In the genomic region with DNA sequence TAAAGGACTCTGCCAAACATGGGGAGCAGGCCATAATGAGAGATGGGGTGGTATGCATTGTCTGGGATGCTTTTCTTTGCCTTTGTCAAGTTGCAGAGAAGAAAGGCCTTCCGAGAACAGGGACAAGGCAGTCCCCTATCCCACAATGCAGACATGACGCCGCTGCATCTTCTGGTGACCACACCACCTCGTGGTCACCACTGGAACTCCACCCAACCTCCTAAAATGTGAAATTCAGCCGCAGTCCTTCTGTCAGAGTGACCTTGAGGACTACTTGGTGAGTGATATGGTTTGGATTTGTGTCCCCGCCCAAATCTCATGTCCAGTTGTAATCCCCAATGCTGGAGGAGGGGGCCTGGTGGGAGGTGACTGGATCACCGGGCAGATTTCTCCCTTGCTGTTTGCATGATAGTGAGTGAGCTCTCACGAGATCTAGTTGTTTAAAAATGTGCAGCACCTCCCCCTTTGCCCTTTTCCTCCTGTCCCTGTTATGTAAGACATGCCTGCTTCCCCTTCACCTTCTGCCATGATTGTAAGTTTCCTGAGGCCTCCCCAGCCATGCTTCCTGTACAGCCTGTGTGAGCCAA, we compare ENCODE assay signal across 8 cellular contexts. TPM values are rescaled to one million over a fixed set of nuclear protein-coding genes. Genes with fewer than 3 reads are reported as not detected.
DNase-seq lines count a peak whose midpoint lies in the region; ATAC-seq and TF ChIP-seq lines count a peak whose summit lies in the region.

No MANE protein-coding gene starts in this region.

- H3K36me3 ChIP-seq in OCI-LY1 (ENCODE audit: insufficient read depth, low read length) = no peaks in the 10 kb centered on the region

- TF ChIP-seq CTCF in OCI-LY1 (IDR thresholded peaks at IDR 0.05; ENCODE audit: low read length) = peak; percentile 74

- ATAC-seq in HG03045 (IDR thresholded peaks at IDR 0.05; ENCODE audit: unreplicated experiment) (peak; percentile 44), Right ventricle myocardium superior (ENCODE audit: poor library complexity) (peak; percentile 79)
- no peak for ATAC-seq in stimulated activated memory B cell treated with anti-CD40 and anti-IgM and Interleukin-4, amounts not matched to agents 10 μg/mL and 1 μg/mL and 100 μg/mL, for 72 hours

- peaks cover 4% of the 10 kb centered on the region for H3K4me1 Mint-ChIP-seq in activated naive CD4-positive, alpha-beta T cell treated with anti-CD3 and anti-CD28 coated beads for 36 hours (ENCODE audit: low read depth)
- H3K4me1 Mint-ChIP-seq in stimulated activated memory B cell treated with anti-CD40 and anti-IgM and Interleukin-4, amounts not matched to agents 10 μg/mL and 1 μg/mL and 100 μg/mL, for 72 hours = peaks cover 36% of the 10 kb centered on the region

- peak; percentile 79 for DNase-seq in activated effector memory CD4-positive, alpha-beta T cell treated with anti-CD3 and anti-CD28 coated beads, Interleukin-2, amount 50 U/mL, for 16 hours
- no peak for DNase-seq in activated effector memory CD4-positive, alpha-beta T cell treated with Interleukin-2 at 50 U/mL for 16 hours
- peak; percentile 53 for DNase-seq in activated naive CD4-positive, alpha-beta T cell treated with anti-CD3 and anti-CD28 coated beads for 36 hours
- DNase-seq in Right ventricle myocardium superior (peak; percentile 64), renal cortical epithelial cell (ENCODE audit: low read depth) (peak; percentile 35)

- H3K27ac Mint-ChIP-seq in activated naive CD4-positive, alpha-beta T cell treated with anti-CD3 and anti-CD28 coated beads for 36 hours = no peak overlapping the region
- no peak overlapping the region for H3K27ac Mint-ChIP-seq in stimulated activated memory B cell treated with anti-CD40 and anti-IgM and Interleukin-4, amounts not matched to agents 10 μg/mL and 1 μg/mL and 100 μg/mL, for 72 hours

- H3K4me1 ChIP-seq in OCI-LY1 (ENCODE audit: insufficient read depth, low read length, severe bottlenecking) = no peaks in the 10 kb centered on the region

- H3K27me3 ChIP-seq in OCI-LY1 (ENCODE audit: insufficient read depth, low read length) = no peaks in the 10 kb centered on the region; the same call in 1 of the 2 replicates

- no peak overlapping the region for H3K9ac ChIP-seq in OCI-LY1 (ENCODE audit: low read length)

- intact Hi-C loops in activated naive CD4-positive, alpha-beta T cell treated with anti-CD3 and anti-CD28 coated beads for 36 hours (cut with micrococcal nuclease) = loop anchor here (2.0 kb wide), 1 partner anchor 75 kb away; no protein-coding TSS in a partner anchor
- intact Hi-C loops in Right ventricle myocardium superior (cut with DNase I) = loop anchor here (10.0 kb wide), 1 partner anchor 75 kb away; no protein-coding TSS in a partner anchor

- CTCF ChIA-PET in activated naive CD4-positive, alpha-beta T cell treated with anti-CD3 and anti-CD28 coated beads for 36 hours (lab: Charles Lee) = interaction anchor here (0.7 to 2.2 kb wide), 4 partner anchors 11 to 23 kb away, joined by 3 to 5 read pairs (median 4); no protein-coding TSS in a partner anchor

- H3K4me2 ChIP-seq in OCI-LY1 (ENCODE audit: low read length) = no peak overlapping the region

- H3K79me2 ChIP-seq in OCI-LY1 (ENCODE audit: insufficient read depth, low read length) = no peaks in the 10 kb centered on the region

- no peak overlapping the region for H3K4me3 ChIP-seq in OCI-LY1 (ENCODE audit: low read depth, low read length, poor library complexity, severe bottlenecking)

- H3K27ac ChIP-seq in OCI-LY1 (ENCODE audit: low read depth, low read length, poor library complexity, severe bottlenecking) = no peak overlapping the region

- no peaks in the 10 kb centered on the region for H3K9me2 ChIP-seq in OCI-LY1 (ENCODE audit: low read depth, low read length)

- no peaks in the 10 kb centered on the region for H3K9me3 ChIP-seq in OCI-LY1 (ENCODE audit: low read length)

- H3K36me3 Mint-ChIP-seq in activated naive CD4-positive, alpha-beta T cell treated with anti-CD3 and anti-CD28 coated beads for 36 hours (ENCODE audit: low read depth) = no peaks in the 10 kb centered on the region
- H3K36me3 Mint-ChIP-seq in stimulated activated memory B cell treated with anti-CD40 and anti-IgM and Interleukin-4, amounts not matched to agents 10 μg/mL and 1 μg/mL and 100 μg/mL, for 72 hours = peaks cover 11% of the 10 kb centered on the region

- no peaks in the 10 kb centered on the region for H3K9me3 Mint-ChIP-seq in activated naive CD4-positive, alpha-beta T cell treated with anti-CD3 and anti-CD28 coated beads for 36 hours
- peaks cover 6% of the 10 kb centered on the region for H3K9me3 Mint-ChIP-seq in stimulated activated memory B cell treated with anti-CD40 and anti-IgM and Interleukin-4, amounts not matched to agents 10 μg/mL and 1 μg/mL and 100 μg/mL, for 72 hours

- H3F3A ChIP-seq in OCI-LY1 (ENCODE audit: insufficient read depth, low read length) = no peaks in the 10 kb centered on the region

- no peak overlapping the region for H2AFZ ChIP-seq in OCI-LY1 (ENCODE audit: low read length)

- no peak overlapping the region for H3K4me3 Mint-ChIP-seq in activated naive CD4-positive, alpha-beta T cell treated with anti-CD3 and anti-CD28 coated beads for 36 hours
- H3K4me3 Mint-ChIP-seq in stimulated activated memory B cell treated with anti-CD40 and anti-IgM and Interleukin-4, amounts not matched to agents 10 μg/mL and 1 μg/mL and 100 μg/mL, for 72 hours = no peak overlapping the region

- H3K27me3 Mint-ChIP-seq in activated naive CD4-positive, alpha-beta T cell treated with anti-CD3 and anti-CD28 coated beads for 36 hours (ENCODE audit: low read depth) = peaks cover 5% of the 10 kb centered on the region
- peaks cover 7% of the 10 kb centered on the region for H3K27me3 Mint-ChIP-seq in stimulated activated memory B cell treated with anti-CD40 and anti-IgM and Interleukin-4, amounts not matched to agents 10 μg/mL and 1 μg/mL and 100 μg/mL, for 72 hours

- no peaks in the 10 kb centered on the region for H4K20me1 ChIP-seq in OCI-LY1 (ENCODE audit: insufficient read depth, low read length)

RNA-seq across cellular contexts. Expression of gene FRMPD2, which starts 15.2 kb away (rescaled TPM):
- total RNA-seq in activated naive CD4-positive, alpha-beta T cell treated with anti-CD3 and anti-CD28 coated beads for 36 hours = not detected
- 0.11 TPM for total RNA-seq in Right ventricle myocardium superior
- total RNA-seq in renal cortical epithelial cell = 0.35 and 1.9 TPM in 2 replicates

RNA-seq across cellular contexts. Expression of gene MAPK8, which starts 16.7 kb away (rescaled TPM):
- 10 to 100 TPM; 29.7 to 36.2 TPM for total RNA-seq in activated naive CD4-positive, alpha-beta T cell treated with anti-CD3 and anti-CD28 coated beads for 36 hours
- total RNA-seq in Right ventricle myocardium superior (30.6 TPM), renal cortical epithelial cell (86.0 and 96.6 TPM in 2 replicates)
